8 cellular contexts compared by ENCODE assay signal in genomic region chr20:1420066-1420465, GRCh38.
"Had no signal": no experiment of that assay in that cellular context is flagged by ENCODE, and none has a peak within 500 bp of the region (broad histone marks: within the 10 kb centered on the region; RNA-seq: fewer than 3 reads in every experiment).

No MANE protein-coding gene starts in this region.

- H3K4me1 ChIP-seq: HAP-1 had no signal

- H3K27ac ChIP-seq: GM23248 had no signal

- DNase-seq: GM23248, GOT3, H7, HFFc6, IMR-90 had no signal

- H3K4me3 ChIP-seq: GM23248, HAP-1, K562 had no signal

- ATAC-seq: HCT116, K562 had no signal

- H2AFZ ChIP-seq: GM23248 had no signal

- H3K36me3 ChIP-seq: HAP-1 had no signal

- H3K9ac ChIP-seq: GM23248 had no signal
